9 cellular contexts compared by ENCODE assay signal in genomic region chrX:102517331-102517730, GRCh38. TPM values are rescaled to one million over a fixed set of nuclear protein-coding genes. Genes with fewer than 3 reads are reported as not detected.
DNase-seq lines count a peak whose midpoint lies in the region; ATAC-seq and TF ChIP-seq lines count a peak whose summit lies in the region.
"Had no signal": no experiment of that assay in that cellular context is flagged by ENCODE, and none has a peak within 500 bp of the region (broad histone marks: within the 10 kb centered on the region; RNA-seq: fewer than 3 reads in every experiment).

No MANE protein-coding gene starts in this region.

- intact Hi-C loops in testis (cut with DNase I; ENCODE audit: low total_unique reads): no loop called here

- H3K4me3 Mint-ChIP-seq in naive thymus-derived CD8-positive, alpha-beta T cell: peak overlapping the region in 6 of 10 donors; percentile 45 to 87 (median 82)

- H3K4me1 ChIP-seq in adipocyte (ENCODE audit: control insufficient read depth, insufficient read depth, low read length) (no peaks in the 10 kb centered on the region), testis (no peaks in the 10 kb centered on the region)

- no peak for TF ChIP-seq POLR2A in testis (IDR thresholded peaks at IDR 0.05)

- no peak overlapping the region for H3K27ac Mint-ChIP-seq in naive thymus-derived CD8-positive, alpha-beta T cell
- H3K27ac Mint-ChIP-seq: activated B cell treated with CpG ODN at 0.5 μM for 24 hours had no signal

- no peak overlapping the region for H3K27ac ChIP-seq in testis

- peaks cover 38% of the 10 kb centered on the region for H3K27me3 ChIP-seq in adipocyte (replicated peaks; ENCODE audit: control insufficient read depth, insufficient read depth, low read length)
- no peaks in the 10 kb centered on the region for H3K27me3 ChIP-seq in testis

- peak; percentile 14 for DNase-seq in Daoy (ENCODE audit: low read depth)
- DNase-seq in NCI-H1092 (lab: John Stamatoyannopoulos, UW): peak; percentile 2
- DNase-seq in adipocyte (ENCODE audit: low read depth): peak; percentile 28
- DNase-seq in naive thymus-derived CD8-positive, alpha-beta T cell: no peak
- no peak for DNase-seq in testis
- no peak for DNase-seq in NCI-H2107 treated with DMSO at 0.1 percent for 48 hours (lab: John Stamatoyannopoulos, UW; ENCODE audit: unreplicated experiment)

- H3K36me3 ChIP-seq in adipocyte (ENCODE audit: control insufficient read depth, insufficient read depth, low read length, severe bottlenecking): no peaks in the 10 kb centered on the region
- H3K36me3 ChIP-seq in testis (ENCODE audit: low read depth, missing control alignments): no peaks in the 10 kb centered on the region

- no peak for TF ChIP-seq CTCF in testis (IDR thresholded peaks at IDR 0.05)

- 14 to 28% methylated on average over 4 to 7 of the region's 7 CpGs for WGBS in testis, 2 donors

- no peaks in the 10 kb centered on the region for H3K9me3 Mint-ChIP-seq in naive thymus-derived CD8-positive, alpha-beta T cell
- H3K9me3 Mint-ChIP-seq: activated B cell treated with CpG ODN at 0.5 μM for 24 hours had no signal

- POLR2A ChIA-PET in naive thymus-derived CD8-positive, alpha-beta T cell (lab: Charles Lee): no interaction called here

- peaks cover 22 to 32% (median 28%) of the 10 kb centered on the region in 5 donors for H3K27me3 Mint-ChIP-seq in naive thymus-derived CD8-positive, alpha-beta T cell

- no peak for ATAC-seq in naive thymus-derived CD8-positive, alpha-beta T cell
- ATAC-seq in GM18907 (IDR thresholded peaks at IDR 0.05; ENCODE audit: unreplicated experiment): no peak
- no peak for ATAC-seq in GM21619 (IDR thresholded peaks at IDR 0.05; ENCODE audit: unreplicated experiment)

- H3K4me1 Mint-ChIP-seq in naive thymus-derived CD8-positive, alpha-beta T cell: peaks cover 0 to 6% (median 4%) of the 10 kb centered on the region in 4 donors

- H3K36me3 Mint-ChIP-seq in naive thymus-derived CD8-positive, alpha-beta T cell: no peaks in the 10 kb centered on the region

- H3K9me3 ChIP-seq in adipocyte (ENCODE audit: control insufficient read depth, low read length): peaks cover 20% of the 10 kb centered on the region
- H3K9me3 ChIP-seq in testis: no peaks in the 10 kb centered on the region

- no peak overlapping the region for H3K4me3 ChIP-seq in adipocyte (ENCODE audit: low read length)
- H3K4me3 ChIP-seq in testis: no peak overlapping the region

- no peak overlapping the region for H3K9ac ChIP-seq in adipocyte (ENCODE audit: low read length)

RNA-seq across cellular contexts. Expression of gene TMSB15A, which starts 0.8 kb away (rescaled TPM):
- 18.2 and 31.4 TPM in 2 replicates for total RNA-seq in Daoy (2014; rRNA removed; shearing (Covaris generic))
- total RNA-seq in naive thymus-derived CD8-positive, alpha-beta T cell: not detected
- not detected for polyA plus RNA-seq in naive thymus-derived CD8-positive, alpha-beta T cell
- 1 to 10 TPM; 3.7 to 9.2 TPM for total RNA-seq in testis
- 6.8 TPM for polyA plus RNA-seq in testis (ENCODE audit: insufficient read depth, low read depth, low replicate concordance)
- total RNA-seq: activated B cell treated with CpG ODN at 0.5 μM for 24 hours had no signal

RNA-seq across cellular contexts. Expression of gene TCP11X2, which starts 45.7 kb away (rescaled TPM):
- total RNA-seq in Daoy (2014; rRNA removed; shearing (Covaris generic)): not detected in 2 replicates
- total RNA-seq in naive thymus-derived CD8-positive, alpha-beta T cell: not detected
- not detected for polyA plus RNA-seq in naive thymus-derived CD8-positive, alpha-beta T cell
- total RNA-seq in testis: 1 to 10 TPM; 3.6 to 7.2 TPM
- polyA plus RNA-seq in testis (ENCODE audit: insufficient read depth, low read depth, low replicate concordance): 3.0 TPM
- total RNA-seq: activated B cell treated with CpG ODN at 0.5 μM for 24 hours had no signal

Comparison
In these comparisons a context has a peak if more than half of its experiments do, and no peak if none do; other contexts are left out.
1. DNase-seq: peak in Daoy (single experiment), NCI-H1092 (single experiment) and adipocyte (single experiment); none in naive thymus-derived CD8-positive, alpha-beta T cell (0 of 10), testis (single experiment) and NCI-H2107 treated with DMSO at 0.1 percent for 48 hours (single experiment).
2. RNA of gene TMSB15A, which starts 0.8 kb away (total RNA-seq): 18.2 to 31.4 TPM in Daoy and 3.7 to 9.2 TPM in testis; not detected in naive thymus-derived CD8-positive, alpha-beta T cell; every median in the first group is over 4 times any median in the second.